Comparison of ENCODE assay signal across 1 cellular context in the genomic region with DNA sequence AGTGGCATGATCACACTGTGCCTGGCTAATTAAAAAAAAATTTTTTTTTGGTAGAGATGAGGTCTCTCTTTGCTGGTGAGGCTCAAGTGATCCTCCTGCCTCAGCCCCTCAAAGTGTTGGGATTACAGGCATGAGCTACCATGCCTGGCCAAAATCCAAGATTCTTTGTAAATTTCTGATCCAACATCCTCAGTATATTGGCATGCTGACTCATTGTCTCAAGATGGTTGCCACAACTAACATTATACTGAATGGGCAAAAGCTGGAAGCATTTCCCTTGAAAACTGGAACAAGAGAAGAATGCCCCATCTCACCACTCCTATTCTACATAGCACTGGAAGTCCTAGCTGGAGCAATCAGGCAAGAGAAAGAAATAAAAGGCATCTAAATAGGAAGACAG.
TF ChIP-seq lines count a peak whose summit lies in the region.

No MANE protein-coding gene starts in this region.

TF ChIP-seq in GM23338, 12 proteins besides CTCF, POLR2A, EP300 and RAD21 (continued from another document):
- TF ChIP-seq, protein P1, sequence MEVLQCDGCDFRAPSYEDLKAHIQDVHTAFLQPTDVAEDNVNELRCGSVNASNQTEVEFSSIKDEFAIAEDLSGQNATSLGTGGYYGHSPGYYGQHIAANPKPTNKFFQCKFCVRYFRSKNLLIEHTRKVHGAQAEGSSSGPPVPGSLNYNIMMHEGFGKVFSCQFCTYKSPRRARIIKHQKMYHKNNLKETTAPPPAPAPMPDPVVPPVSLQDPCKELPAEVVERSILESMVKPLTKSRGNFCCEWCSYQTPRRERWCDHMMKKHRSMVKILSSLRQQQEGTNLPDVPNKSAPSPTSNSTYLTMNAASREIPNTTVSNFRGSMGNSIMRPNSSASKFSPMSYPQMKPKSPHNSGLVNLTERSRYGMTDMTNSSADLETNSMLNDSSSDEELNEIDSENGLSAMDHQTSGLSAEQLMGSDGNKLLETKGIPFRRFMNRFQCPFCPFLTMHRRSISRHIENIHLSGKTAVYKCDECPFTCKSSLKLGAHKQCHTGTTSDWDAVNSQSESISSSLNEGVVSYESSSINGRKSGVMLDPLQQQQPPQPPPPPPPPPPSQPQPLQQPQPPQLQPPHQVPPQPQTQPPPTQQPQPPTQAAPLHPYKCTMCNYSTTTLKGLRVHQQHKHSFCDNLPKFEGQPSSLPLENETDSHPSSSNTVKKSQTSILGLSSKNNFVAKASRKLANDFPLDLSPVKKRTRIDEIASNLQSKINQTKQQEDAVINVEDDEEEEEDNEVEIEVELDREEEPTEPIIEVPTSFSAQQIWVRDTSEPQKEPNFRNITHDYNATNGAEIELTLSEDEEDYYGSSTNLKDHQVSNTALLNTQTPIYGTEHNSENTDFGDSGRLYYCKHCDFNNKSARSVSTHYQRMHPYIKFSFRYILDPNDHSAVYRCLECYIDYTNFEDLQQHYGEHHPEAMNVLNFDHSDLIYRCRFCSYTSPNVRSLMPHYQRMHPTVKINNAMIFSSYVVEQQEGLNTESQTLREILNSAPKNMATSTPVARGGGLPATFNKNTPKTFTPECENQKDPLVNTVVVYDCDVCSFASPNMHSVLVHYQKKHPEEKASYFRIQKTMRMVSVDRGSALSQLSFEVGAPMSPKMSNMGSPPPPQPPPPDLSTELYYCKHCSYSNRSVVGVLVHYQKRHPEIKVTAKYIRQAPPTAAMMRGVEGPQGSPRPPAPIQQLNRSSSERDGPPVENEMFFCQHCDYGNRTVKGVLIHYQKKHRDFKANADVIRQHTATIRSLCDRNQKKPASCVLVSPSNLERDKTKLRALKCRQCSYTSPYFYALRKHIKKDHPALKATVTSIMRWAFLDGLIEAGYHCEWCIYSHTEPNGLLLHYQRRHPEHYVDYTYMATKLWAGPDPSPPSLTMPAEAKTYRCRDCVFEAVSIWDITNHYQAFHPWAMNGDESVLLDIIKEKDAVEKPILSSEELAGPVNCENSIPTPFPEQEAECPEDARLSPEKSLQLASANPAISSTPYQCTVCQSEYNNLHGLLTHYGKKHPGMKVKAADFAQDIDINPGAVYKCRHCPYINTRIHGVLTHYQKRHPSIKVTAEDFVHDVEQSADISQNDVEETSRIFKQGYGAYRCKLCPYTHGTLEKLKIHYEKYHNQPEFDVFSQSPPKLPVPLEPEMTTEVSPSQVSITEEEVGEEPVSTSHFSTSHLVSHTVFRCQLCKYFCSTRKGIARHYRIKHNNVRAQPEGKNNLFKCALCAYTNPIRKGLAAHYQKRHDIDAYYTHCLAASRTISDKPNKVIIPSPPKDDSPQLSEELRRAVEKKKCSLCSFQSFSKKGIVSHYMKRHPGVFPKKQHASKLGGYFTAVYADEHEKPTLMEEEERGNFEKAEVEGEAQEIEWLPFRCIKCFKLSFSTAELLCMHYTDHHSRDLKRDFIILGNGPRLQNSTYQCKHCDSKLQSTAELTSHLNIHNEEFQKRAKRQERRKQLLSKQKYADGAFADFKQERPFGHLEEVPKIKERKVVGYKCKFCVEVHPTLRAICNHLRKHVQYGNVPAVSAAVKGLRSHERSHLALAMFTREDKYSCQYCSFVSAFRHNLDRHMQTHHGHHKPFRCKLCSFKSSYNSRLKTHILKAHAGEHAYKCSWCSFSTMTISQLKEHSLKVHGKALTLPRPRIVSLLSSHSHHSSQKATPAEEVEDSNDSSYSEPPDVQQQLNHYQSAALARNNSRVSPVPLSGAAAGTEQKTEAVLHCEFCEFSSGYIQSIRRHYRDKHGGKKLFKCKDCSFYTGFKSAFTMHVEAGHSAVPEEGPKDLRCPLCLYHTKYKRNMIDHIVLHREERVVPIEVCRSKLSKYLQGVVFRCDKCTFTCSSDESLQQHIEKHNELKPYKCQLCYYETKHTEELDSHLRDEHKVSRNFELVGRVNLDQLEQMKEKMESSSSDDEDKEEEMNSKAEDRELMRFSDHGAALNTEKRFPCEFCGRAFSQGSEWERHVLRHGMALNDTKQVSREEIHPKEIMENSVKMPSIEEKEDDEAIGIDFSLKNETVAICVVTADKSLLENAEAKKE (CRISPR knock-in tag; IDR thresholded peaks at IDR 0.05): no peak
- no peak for TF ChIP-seq ZNF114 (CRISPR knock-in tag; IDR thresholded peaks at IDR 0.05)
- TF ChIP-seq, protein P2, sequence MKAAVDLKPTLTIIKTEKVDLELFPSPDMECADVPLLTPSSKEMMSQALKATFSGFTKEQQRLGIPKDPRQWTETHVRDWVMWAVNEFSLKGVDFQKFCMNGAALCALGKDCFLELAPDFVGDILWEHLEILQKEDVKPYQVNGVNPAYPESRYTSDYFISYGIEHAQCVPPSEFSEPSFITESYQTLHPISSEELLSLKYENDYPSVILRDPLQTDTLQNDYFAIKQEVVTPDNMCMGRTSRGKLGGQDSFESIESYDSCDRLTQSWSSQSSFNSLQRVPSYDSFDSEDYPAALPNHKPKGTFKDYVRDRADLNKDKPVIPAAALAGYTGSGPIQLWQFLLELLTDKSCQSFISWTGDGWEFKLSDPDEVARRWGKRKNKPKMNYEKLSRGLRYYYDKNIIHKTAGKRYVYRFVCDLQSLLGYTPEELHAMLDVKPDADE (IDR thresholded peaks at IDR 0.05): no peak
- TF ChIP-seq, protein P3, sequence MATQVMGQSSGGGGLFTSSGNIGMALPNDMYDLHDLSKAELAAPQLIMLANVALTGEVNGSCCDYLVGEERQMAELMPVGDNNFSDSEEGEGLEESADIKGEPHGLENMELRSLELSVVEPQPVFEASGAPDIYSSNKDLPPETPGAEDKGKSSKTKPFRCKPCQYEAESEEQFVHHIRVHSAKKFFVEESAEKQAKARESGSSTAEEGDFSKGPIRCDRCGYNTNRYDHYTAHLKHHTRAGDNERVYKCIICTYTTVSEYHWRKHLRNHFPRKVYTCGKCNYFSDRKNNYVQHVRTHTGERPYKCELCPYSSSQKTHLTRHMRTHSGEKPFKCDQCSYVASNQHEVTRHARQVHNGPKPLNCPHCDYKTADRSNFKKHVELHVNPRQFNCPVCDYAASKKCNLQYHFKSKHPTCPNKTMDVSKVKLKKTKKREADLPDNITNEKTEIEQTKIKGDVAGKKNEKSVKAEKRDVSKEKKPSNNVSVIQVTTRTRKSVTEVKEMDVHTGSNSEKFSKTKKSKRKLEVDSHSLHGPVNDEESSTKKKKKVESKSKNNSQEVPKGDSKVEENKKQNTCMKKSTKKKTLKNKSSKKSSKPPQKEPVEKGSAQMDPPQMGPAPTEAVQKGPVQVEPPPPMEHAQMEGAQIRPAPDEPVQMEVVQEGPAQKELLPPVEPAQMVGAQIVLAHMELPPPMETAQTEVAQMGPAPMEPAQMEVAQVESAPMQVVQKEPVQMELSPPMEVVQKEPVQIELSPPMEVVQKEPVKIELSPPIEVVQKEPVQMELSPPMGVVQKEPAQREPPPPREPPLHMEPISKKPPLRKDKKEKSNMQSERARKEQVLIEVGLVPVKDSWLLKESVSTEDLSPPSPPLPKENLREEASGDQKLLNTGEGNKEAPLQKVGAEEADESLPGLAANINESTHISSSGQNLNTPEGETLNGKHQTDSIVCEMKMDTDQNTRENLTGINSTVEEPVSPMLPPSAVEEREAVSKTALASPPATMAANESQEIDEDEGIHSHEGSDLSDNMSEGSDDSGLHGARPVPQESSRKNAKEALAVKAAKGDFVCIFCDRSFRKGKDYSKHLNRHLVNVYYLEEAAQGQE (IDR thresholded peaks at IDR 0.05; ENCODE audit: unreplicated experiment): no peak
